Comparison of ENCODE assay signal across 9 cellular contexts in the genomic region with DNA sequence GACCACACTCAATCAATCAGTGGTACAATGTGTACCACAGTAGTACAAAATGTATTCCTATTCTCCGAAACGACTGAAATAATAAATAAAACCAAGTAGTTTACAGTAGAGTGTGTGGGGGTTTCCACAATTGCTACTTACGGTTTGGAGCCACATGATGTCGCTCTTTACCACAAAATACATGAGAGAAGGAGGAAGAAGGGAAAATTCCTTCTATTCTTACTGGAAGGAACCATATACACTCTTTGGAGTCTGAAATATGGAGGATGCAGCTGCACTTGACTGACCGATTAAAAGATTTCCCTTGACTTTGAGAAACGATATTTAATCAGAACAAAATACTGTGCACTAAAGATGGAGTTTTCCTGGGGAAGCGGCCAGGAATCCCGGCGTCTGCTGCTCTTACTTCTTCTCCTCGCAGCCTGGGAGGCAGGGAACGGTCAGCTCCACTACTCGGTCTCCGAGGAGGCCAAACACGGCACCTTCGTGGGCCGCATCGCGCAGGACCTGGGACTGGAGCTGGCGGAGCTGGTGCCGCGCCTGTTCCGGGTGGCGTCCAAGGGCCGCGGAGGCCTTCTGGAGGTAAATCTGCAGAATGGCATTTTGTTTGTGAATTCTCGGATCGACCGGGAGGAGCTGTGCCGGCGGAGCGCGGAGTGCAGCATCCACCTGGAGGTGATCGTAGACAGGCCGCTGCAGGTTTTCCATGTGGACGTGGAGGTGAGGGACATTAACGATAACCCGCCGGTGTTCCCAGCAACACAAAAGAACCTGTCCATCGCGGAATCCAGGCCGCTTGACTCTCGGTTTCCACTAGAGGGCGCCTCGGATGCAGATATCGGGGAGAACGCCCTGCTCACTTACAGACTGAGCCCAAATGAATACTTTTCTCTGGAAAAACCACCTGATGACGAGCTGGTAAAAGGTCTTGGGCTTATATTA. TPM values are rescaled to one million over a fixed set of nuclear protein-coding genes. Genes with fewer than 3 reads are reported as not detected.
DNase-seq lines count a peak whose midpoint lies in the region; ATAC-seq, FAIRE-seq and TF ChIP-seq lines count a peak whose summit lies in the region.
"Had no signal": no experiment of that assay in that cellular context is flagged by ENCODE, and none has a peak within 500 bp of the region (broad histone marks: within the 10 kb centered on the region; RNA-seq: fewer than 3 reads in every experiment).

A gene (plus strand): TSS at position 235 of the 942 bp plus-strand sequence.

- H3K27me3 ChIP-seq in neural progenitor cell = no peaks in the 10 kb centered on the region

- H3K27me3 Mint-ChIP-seq in neural progenitor cell (ENCODE audit: insufficient read depth, low read depth) = peaks cover 4% of the 10 kb centered on the region

- peak within 1 kb of the TSS; percentile 100 for H2AFZ ChIP-seq in neural progenitor cell (replicated peaks)

- peak within 1 kb of the TSS; percentile 65 for H3K9ac ChIP-seq in neural progenitor cell

- no peaks in the 10 kb centered on the region for H4K20me1 ChIP-seq in neural progenitor cell (ENCODE audit: low read depth)

- H3K4me2 ChIP-seq in neural progenitor cell = peak within 1 kb of the TSS; percentile 87

- peaks cover 12% of the 10 kb centered on the region for H3K4me1 ChIP-seq in neural progenitor cell

- peak within 1 kb of the TSS; percentile 95 for H3K4me3 Mint-ChIP-seq in neural progenitor cell

- TF ChIP-seq CTCF in epithelial cell of proximal tubule (conservative IDR thresholded peaks at IDR 0.05; ENCODE audit: low read depth, low read length) = peak; percentile 59
- peak; percentile 78 for TF ChIP-seq CTCF in neural progenitor cell (IDR thresholded peaks at IDR 0.05)

- DNase-seq in NCI-H526 (lab: John Stamatoyannopoulos, UW) (peak; percentile 87 to 89), epithelial cell of proximal tubule (ENCODE audit: low read depth) (no peak), neural progenitor cell (ENCODE audit: low spot score) (peak; percentile 84), CD1c-positive myeloid dendritic cell (ENCODE audit: extremely low spot score) (no peak)
- DNase-seq in stimulated activated naive CD4-positive, alpha-beta T cell treated with Interleukin-2 at 50 U/mL for 16 hours (lab: John Stamatoyannopoulos, UW) = no peak

- peaks cover 13% of the 10 kb centered on the region for H3K4me1 Mint-ChIP-seq in neural progenitor cell

- H3K27ac ChIP-seq in neural progenitor cell = no peak within 1 kb of the TSS

- peak within 1 kb of the TSS; percentile 98 for H3K27ac Mint-ChIP-seq in neural progenitor cell

- H3K79me2 ChIP-seq in neural progenitor cell (ENCODE audit: low read depth) = peaks cover 4% of the 10 kb centered on the region

- H3F3A ChIP-seq in neural progenitor cell (ENCODE audit: low read depth) = no peaks in the 10 kb centered on the region

- peaks cover 12% of the 10 kb centered on the region for H3K36me3 ChIP-seq in neural progenitor cell

- FAIRE-seq in G401.6 (lab: Jason Lieb, UNC) = peak; percentile 92

- peaks cover 51% of the 10 kb centered on the region for H3K9me3 Mint-ChIP-seq in neural progenitor cell

- H3K4me3 ChIP-seq in epithelial cell of proximal tubule (ENCODE audit: low read depth, low read length) = peak within 1 kb of the TSS; percentile 52
- H3K4me3 ChIP-seq in neural progenitor cell = peak within 1 kb of the TSS; percentile 92

- ATAC-seq in HG03025 (IDR thresholded peaks at IDR 0.05; ENCODE audit: low FRiP score, unreplicated experiment) (no peak), HG03196 (IDR thresholded peaks at IDR 0.05; ENCODE audit: unreplicated experiment) (no peak)

- H3K9me3 ChIP-seq in neural progenitor cell (ENCODE audit: low read depth) = no peaks in the 10 kb centered on the region

- H3K36me3 Mint-ChIP-seq in neural progenitor cell = peaks cover 34% of the 10 kb centered on the region

RNA-seq across cellular contexts. Expression of the gene that starts here (rescaled TPM):
- total RNA-seq in epithelial cell of proximal tubule (1.6 TPM in 1 of 2 replicates, not detected in the other), neural progenitor cell (ENCODE audit: low replicate concordance) (9.7 and 13.7 TPM in 2 replicates)
- total RNA-seq: T-helper 2 cell treated with Interferon-gamma antibody and Interleukin-4, amounts not matched to agents 100 ng/mL and 5 ng/mL, for 36 hours had no signal

Comparison
In these comparisons a context has a peak if more than half of its experiments do, and no peak if none do; other contexts are left out.
1. DNase-seq: peak in NCI-H526 (2 of 2) and neural progenitor cell (single experiment); none in epithelial cell of proximal tubule (single experiment), stimulated activated naive CD4-positive, alpha-beta T cell treated with Interleukin-2 at 50 U/mL for 16 hours (single experiment) and CD1c-positive myeloid dendritic cell (single experiment).